8 cellular contexts compared by ENCODE assay signal in genomic region chr2:213232649-213233437, GRCh38. TPM values are rescaled to one million over a fixed set of nuclear protein-coding genes. Genes with fewer than 3 reads are reported as not detected.
DNase-seq lines count a peak whose midpoint lies in the region; ATAC-seq and TF ChIP-seq lines count a peak whose summit lies in the region.

No MANE protein-coding gene starts in this region.

- peak overlapping the region; percentile 34 to 91 (median 64); a peak in 21 of 22 replicates for H3K4me2 ChIP-seq in BLaER1 treated with 17β-estradiol and CSF1 and Interleukin-3, amounts not matched to agents 10 nM and 100 nM

- no peaks in the 10 kb centered on the region for H3K36me3 ChIP-seq in BLaER1 treated with 17β-estradiol and CSF1 and Interleukin-3, amounts not matched to agents 10 nM and 100 nM
- H3K36me3 ChIP-seq in right atrium auricular region, result no peaks in the 10 kb centered on the region

- ATAC-seq in GM19452 (IDR thresholded peaks at IDR 0.05; ENCODE audit: unreplicated experiment), result peak; percentile 91
- peak; percentile 96 for ATAC-seq in HG03442 (IDR thresholded peaks at IDR 0.05; ENCODE audit: unreplicated experiment)
- ATAC-seq in activated CD4-positive, alpha-beta T cell treated with anti-CD3 and anti-CD28 coated beads for 36 hours, result peak; percentile 85

- H3K27ac ChIP-seq in BLaER1 treated with 17β-estradiol and CSF1 and Interleukin-3, amounts not matched to agents 10 nM and 100 nM, result peak overlapping the region in 7 of 11 experiments; percentile 11 to 64 (median 42); a peak in 11 of 22 replicates
- no peak overlapping the region for H3K27ac ChIP-seq in right atrium auricular region

- TF ChIP-seq CTCF in right atrium auricular region (IDR thresholded peaks at IDR 0.05), result no peak

- intact Hi-C loops in activated CD4-positive, alpha-beta T cell treated with anti-CD3 and anti-CD28 coated beads for 36 hours (cut with DNase I, micrococcal nuclease), result no loop called here

- H3K36me3 Mint-ChIP-seq in activated CD4-positive, alpha-beta T cell treated with anti-CD3 and anti-CD28 coated beads for 36 hours (ENCODE audit: low read depth), result no peaks in the 10 kb centered on the region

- H3K4me3 ChIP-seq in BLaER1 treated with 17β-estradiol and CSF1 and Interleukin-3, amounts not matched to agents 10 nM and 100 nM, result peak overlapping the region in 2 of 10 experiments; percentile 1 to 13; a peak in 2 of 20 replicates
- H3K4me3 ChIP-seq in right atrium auricular region, result no peak overlapping the region

- H3K4me3 Mint-ChIP-seq in activated CD4-positive, alpha-beta T cell treated with anti-CD3 and anti-CD28 coated beads for 36 hours, result no peak overlapping the region

- 0 out of 22 replicates have a peak, but pooled peaks cover 0 to 2% (median 0%) of the 10 kb centered on the region in 11 experiments for H3K9me3 ChIP-seq in BLaER1 treated with 17β-estradiol and CSF1 and Interleukin-3, amounts not matched to agents 10 nM and 100 nM (replicated peaks in 1 of 11)
- H3K9me3 ChIP-seq in right atrium auricular region, result no peaks in the 10 kb centered on the region

- no peaks in the 10 kb centered on the region for H3K27me3 Mint-ChIP-seq in activated CD4-positive, alpha-beta T cell treated with anti-CD3 and anti-CD28 coated beads for 36 hours

- H4K20me1 ChIP-seq in BLaER1 treated with 17β-estradiol and CSF1 and Interleukin-3, amounts not matched to agents 10 nM and 100 nM, result no peaks in the 10 kb centered on the region

- DNase-seq in activated CD4-positive, alpha-beta T cell treated with anti-CD3 and anti-CD28 coated beads for 36 hours, result peak; percentile 58
- peak; percentile 18 for DNase-seq in kidney tubule cell (ENCODE audit: low spot score)
- DNase-seq in NOMO-1 treated with DMSO at 0.1 percent for 48 hours (lab: John Stamatoyannopoulos, UW; ENCODE audit: unreplicated experiment), result no peak
- no peak for DNase-seq in cerebellar nuclear complex (lab: John Stamatoyannopoulos, UW)
- no peak for DNase-seq in right atrium auricular region (ENCODE audit: low spot score)

- peaks cover 23% of the 10 kb centered on the region for H3K4me1 Mint-ChIP-seq in activated CD4-positive, alpha-beta T cell treated with anti-CD3 and anti-CD28 coated beads for 36 hours

- peak overlapping the region; percentile 5 for H3K27ac Mint-ChIP-seq in activated CD4-positive, alpha-beta T cell treated with anti-CD3 and anti-CD28 coated beads for 36 hours

- H3K27me3 ChIP-seq in BLaER1 treated with 17β-estradiol and CSF1 and Interleukin-3, amounts not matched to agents 10 nM and 100 nM, result no peaks in the 10 kb centered on the region
- H3K27me3 ChIP-seq in right atrium auricular region, result no peaks in the 10 kb centered on the region

- POLR2A ChIA-PET in activated CD4-positive, alpha-beta T cell treated with anti-CD3 and anti-CD28 coated beads for 36 hours (lab: Charles Lee), result no interaction called here

- peaks cover 17 to 96% (median 69%) of the 10 kb centered on the region in 10 experiments for H3K4me1 ChIP-seq in BLaER1 treated with 17β-estradiol and CSF1 and Interleukin-3, amounts not matched to agents 10 nM and 100 nM
- peaks cover 0 to 6% of the 10 kb centered on the region in 2 donors for H3K4me1 ChIP-seq in right atrium auricular region

- CTCF ChIA-PET in activated CD4-positive, alpha-beta T cell treated with anti-CD3 and anti-CD28 coated beads for 36 hours (lab: Charles Lee), result interaction anchor here (1.1 kb wide), 1 partner anchor 15 kb away, joined by 3 read pairs; no protein-coding TSS in a partner anchor

- H3K9me3 Mint-ChIP-seq in activated CD4-positive, alpha-beta T cell treated with anti-CD3 and anti-CD28 coated beads for 36 hours (ENCODE audit: low read depth), result no peaks in the 10 kb centered on the region

- H3K9ac ChIP-seq in BLaER1 treated with 17β-estradiol and CSF1 and Interleukin-3, amounts not matched to agents 10 nM and 100 nM, result peak overlapping the region in 5 of 11 experiments; percentile 9 to 43 (median 24); a peak in 6 of 22 replicates

RNA-seq across cellular contexts. Expression of gene SPAG16, which starts 51.4 kb away (rescaled TPM):
- total RNA-seq in activated CD4-positive, alpha-beta T cell treated with anti-CD3 and anti-CD28 coated beads for 36 hours, result 10 to 100 TPM; 10.1 to 10.8 TPM
- 10 to 100 TPM; 17.3 to 18.3 TPM for total RNA-seq in right atrium auricular region

Comparison
In these comparisons a context has a peak if more than half of its experiments do, and no peak if none do; other contexts are left out.
1. H3K27ac ChIP-seq: peak in BLaER1 treated with 17β-estradiol and CSF1 and Interleukin-3, amounts not matched to agents 10 nM and 100 nM (7 of 11); none in right atrium auricular region (0 of 2).
2. DNase-seq: peak in activated CD4-positive, alpha-beta T cell treated with anti-CD3 and anti-CD28 coated beads for 36 hours (single experiment) and kidney tubule cell (single experiment); none in NOMO-1 treated with DMSO at 0.1 percent for 48 hours (single experiment), cerebellar nuclear complex (0 of 2) and right atrium auricular region (single experiment).
3. Peak in every context shown above with its lines, with median percentiles within 50 percentile points of each other: ATAC-seq.